ENCODE assay signal across 8 cellular contexts in the genomic region with DNA sequence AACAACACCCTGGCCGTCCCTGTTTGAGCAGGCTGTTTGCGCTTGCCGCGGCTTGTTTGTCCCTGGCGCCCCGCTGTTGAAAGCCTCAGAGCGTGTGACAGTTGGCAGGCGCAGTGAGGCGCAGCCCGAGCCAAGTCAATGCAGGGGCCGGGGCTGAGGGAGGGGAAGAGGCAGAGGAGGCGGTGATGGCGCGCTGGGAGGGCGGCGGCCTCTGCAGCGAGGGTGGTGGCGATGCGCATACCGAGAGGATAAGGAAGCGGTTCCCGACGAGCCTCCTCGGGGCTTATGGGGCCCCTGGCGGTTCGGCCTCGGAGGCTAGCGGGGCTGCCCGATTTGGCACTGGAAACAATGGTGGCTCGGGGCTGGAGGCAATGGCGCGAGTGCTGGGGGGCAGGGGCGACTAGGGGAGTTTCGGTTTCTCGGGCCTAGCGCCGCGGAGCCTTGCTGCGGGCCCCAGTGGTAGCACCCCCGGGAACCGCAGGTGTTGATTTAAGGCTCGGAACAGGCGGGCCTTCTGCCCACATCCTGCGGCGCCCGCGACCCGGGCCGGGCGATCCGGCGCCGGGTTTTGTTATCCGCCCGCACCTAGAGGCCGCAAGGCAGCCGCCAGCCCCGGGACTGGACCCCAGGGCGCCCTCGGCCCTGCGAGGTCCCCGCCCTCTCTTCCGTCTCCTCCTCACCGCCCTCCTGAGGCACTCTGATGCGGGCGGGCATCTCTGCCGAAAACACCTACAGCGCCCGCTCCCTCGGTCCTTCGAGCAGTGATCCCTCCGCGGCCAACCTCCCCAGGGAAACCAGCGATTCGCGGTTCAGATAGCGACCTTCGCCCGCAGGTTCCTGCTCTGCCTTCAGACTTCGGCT. TPM values are rescaled to one million over a fixed set of nuclear protein-coding genes. Genes with fewer than 3 reads are reported as not detected.
DNase-seq lines count a peak whose midpoint lies in the region; ATAC-seq and TF ChIP-seq lines count a peak whose summit lies in the region.

No MANE protein-coding gene starts in this region.

- peak; percentile 59 for ATAC-seq in GM19438 (IDR thresholded peaks at IDR 0.05; ENCODE audit: low read depth, unreplicated experiment)
- peak; percentile 60 for ATAC-seq in HG03571 (IDR thresholded peaks at IDR 0.05; ENCODE audit: unreplicated experiment)

- H3K4me3 ChIP-seq in dorsolateral prefrontal cortex (peak overlapping the region; percentile 63 to 96 (median 86)), lower leg skin (ENCODE audit: low read depth, poor library complexity, severe bottlenecking) (peak overlapping the region; percentile 69)

- H3K27me3 Mint-ChIP-seq in CD14-positive monocyte (ENCODE audit: low read depth in 3 of 3) = no peaks in the 10 kb centered on the region
- H3K27me3 Mint-ChIP-seq in activated CD4-positive, alpha-beta memory T cell treated with anti-CD3 and anti-CD28 coated beads for 36 hours = no peaks in the 10 kb centered on the region

- H3K4me3 Mint-ChIP-seq in CD14-positive monocyte = peak overlapping the region; percentile 94 to 95
- peak overlapping the region; percentile 90 for H3K4me3 Mint-ChIP-seq in activated CD4-positive, alpha-beta memory T cell treated with anti-CD3 and anti-CD28 coated beads for 36 hours

- 1% methylated on average over 50 to 57 of the region's 80 CpGs for whole genome bisulfite sequencing in lower leg skin, 2 donors

- POLR2A ChIA-PET in activated CD4-positive, alpha-beta memory T cell treated with anti-CD3 and anti-CD28 coated beads for 36 hours (lab: Charles Lee) = interaction anchor here (1.0 to 1.6 kb wide), 4 partner anchors 39 to 127 kb away, joined by 5 to 13 read pairs (median 8); partner anchors contain the start of genes ERAP1 and ERAP2

- no peaks in the 10 kb centered on the region for H3K9me3 Mint-ChIP-seq in CD14-positive monocyte
- H3K9me3 Mint-ChIP-seq in activated CD4-positive, alpha-beta memory T cell treated with anti-CD3 and anti-CD28 coated beads for 36 hours = no peaks in the 10 kb centered on the region

- intact Hi-C loops in CD14-positive monocyte (cut with micrococcal nuclease) (loop anchor here (5.0 to 10.0 kb wide), 4 partner anchors 38 to 130 kb away; partner anchors contain the start of gene ERAP1 (in 2 of the 2)), dorsolateral prefrontal cortex (cut with DNase I) (loop anchor here (1.0 to 10.0 kb wide), 7 partner anchors 58 to 1837 kb away; partner anchors contain the start of genes ERAP1 (in 2 of the 2), ERAP2 (in 1 of the 2), LIX1 (in 1 of the 2) and RGMB (in 1 of the 2)), lower leg skin (cut with DNase I; ENCODE audit: low total_unique reads) (no loop called here)
- intact Hi-C loops in activated CD4-positive, alpha-beta memory T cell treated with anti-CD3 and anti-CD28 coated beads for 36 hours (cut with micrococcal nuclease) = loop anchor here (1.0 to 5.0 kb wide), 14 partner anchors 11 to 1994 kb away; partner anchors contain the start of genes CHD1, ERAP2 and RIOK2

- DNase-seq in CD14-positive monocyte (ENCODE audit: low spot score) (peak; percentile 81), NCI-H774 (lab: John Stamatoyannopoulos, UW) (peak; percentile 94), dorsolateral prefrontal cortex (peak; percentile 82 to 96 (median 92)), lower leg skin (ENCODE audit: low spot score in 2 of 2) (peak; percentile 92 to 98)
- peak; percentile 96 for DNase-seq in activated CD4-positive, alpha-beta memory T cell treated with anti-CD3 and anti-CD28 coated beads for 36 hours
- DNase-seq in stimulated activated CD4-positive, alpha-beta T cell treated with anti-CD3 and anti-CD28 coated beads, Interleukin-4, amount 100 ng/mL, for 4 hours = peak; percentile 87 to 88

- peaks cover 60% of the 10 kb centered on the region for H3K4me1 Mint-ChIP-seq in CD14-positive monocyte
- H3K4me1 Mint-ChIP-seq in activated CD4-positive, alpha-beta memory T cell treated with anti-CD3 and anti-CD28 coated beads for 36 hours (ENCODE audit: low read depth) = peaks cover 58% of the 10 kb centered on the region

- TF ChIP-seq CTCF in CD14-positive monocyte (IDR thresholded peaks at IDR 0.05) (no peak), dorsolateral prefrontal cortex (IDR thresholded peaks at IDR 0.05 in 54 of 56, conservative IDR thresholded peaks at IDR 0.05 in 2 of 56; ENCODE audit: low read depth in 1 of 56, partially characterized antibody in 56 of 56) (peak in 18 of 56 donors; percentile 3 to 40 (median 17)), lower leg skin (IDR thresholded peaks at IDR 0.05) (no peak)

- CTCF ChIA-PET in activated CD4-positive, alpha-beta memory T cell treated with anti-CD3 and anti-CD28 coated beads for 36 hours (lab: Charles Lee) = interaction anchor here (1.0 kb wide), 1 partner anchor 59 kb away, joined by 3 read pairs; the partner anchor contains the start of gene ERAP2

- H3K27ac ChIP-seq in dorsolateral prefrontal cortex = peak overlapping the region; percentile 95 to 100 (median 99)

- peaks cover 3 to 5% of the 10 kb centered on the region in 2 donors for H3K36me3 Mint-ChIP-seq in CD14-positive monocyte
- H3K36me3 Mint-ChIP-seq in activated CD4-positive, alpha-beta memory T cell treated with anti-CD3 and anti-CD28 coated beads for 36 hours = peaks cover 11% of the 10 kb centered on the region

- peak in 1 of 2 donors; percentile 17 for TF ChIP-seq POLR2A in lower leg skin (IDR thresholded peaks at IDR 0.05)

- peak overlapping the region; percentile 92 to 99 (median 97) for H3K27ac Mint-ChIP-seq in CD14-positive monocyte
- peak overlapping the region; percentile 98 for H3K27ac Mint-ChIP-seq in activated CD4-positive, alpha-beta memory T cell treated with anti-CD3 and anti-CD28 coated beads for 36 hours

- no peaks in the 10 kb centered on the region for H3K27me3 ChIP-seq in dorsolateral prefrontal cortex

RNA-seq across cellular contexts. Expression of gene LNPEP, which starts 1.0 kb away (rescaled TPM):
- 10 to 100 TPM; 14.5 to 22.5 TPM for polyA plus RNA-seq in CD14-positive monocyte
- 10 to 100 TPM; 44.7 to 45.8 TPM for total RNA-seq in activated CD4-positive, alpha-beta memory T cell treated with anti-CD3 and anti-CD28 coated beads for 36 hours
- total RNA-seq in dorsolateral prefrontal cortex (10 to 100 TPM; 40.3 to 69.3 (median 55.0) TPM), lower leg skin (10 to 100 TPM; 53.9 to 60.1 (median 56.9) TPM)

RNA-seq across cellular contexts. Expression of gene ERAP2, which starts 58.6 kb away (rescaled TPM):
- 1 to 10 TPM; 3.0 to 3.4 TPM for polyA plus RNA-seq in CD14-positive monocyte
- 10 to 100 TPM; 44.8 to 48.9 TPM for total RNA-seq in activated CD4-positive, alpha-beta memory T cell treated with anti-CD3 and anti-CD28 coated beads for 36 hours
- total RNA-seq in dorsolateral prefrontal cortex (10 to 100 TPM in 3 of 120 experiments, 1 to 10 TPM in 115, under 1 TPM in 2; 0.80 to 12.9 (median 4.4) TPM), lower leg skin (10 to 100 TPM in 1 of 4 donors, 1 to 10 TPM in 3; 5.0 to 11.0 (median 9.3) TPM)

Comparison
In these comparisons a context has a peak if more than half of its experiments do, and no peak if none do; other contexts are left out.
1. Peak in every context shown above with its lines: DNase-seq, ATAC-seq, H3K4me3 ChIP-seq and H3K27ac ChIP-seq.